ENCODE assay signal across 23 cellular contexts in genomic region chr11:117511981-117512448, GRCh38.
DNase-seq lines count a peak whose midpoint lies in the region; ATAC-seq, FAIRE-seq and TF ChIP-seq lines count a peak whose summit lies in the region.
"Had no signal": no experiment of that assay in that cellular context is flagged by ENCODE, and none has a peak within 500 bp of the region (broad histone marks: within the 10 kb centered on the region; RNA-seq: fewer than 3 reads in every experiment).

No MANE protein-coding gene starts in this region.

- no peak for TF ChIP-seq POLR2A in K562 (conservative IDR thresholded peaks at IDR 0.05)

- peaks cover 2% of the 10 kb centered on the region; the same call in 1 of the 2 replicates for H4K20me1 ChIP-seq in K562 (replicated peaks; ENCODE audit: control insufficient read depth, insufficient read depth, low read length)

- intact Hi-C loops in K562 (cut with micrococcal nuclease), result no loop called here
- intact Hi-C loops in left ventricle myocardium inferior (cut with micrococcal nuclease), result no loop called here

- no peak for ATAC-seq in K562
- ATAC-seq: CD8-positive, alpha-beta T cell; GM12878; left cardiac atrium; stimulated activated naive CD8-positive, alpha-beta T cell treated with anti-CD3 and anti-CD28 coated beads, Interleukin-15, Interleukin-2, amounts not matched to agents 100 U/mL and 50 U/mL, for 24 hours had no signal

- 0% methylated on average over 10 of the region's 11 CpGs for WGBS in K562 (ENCODE audit: insufficient coverage, low coverage, missing lambda C conversion rate)
- WGBS in liver, result 49% methylated on average over 11 of the region's 11 CpGs

- H3K4me1 ChIP-seq in K562 (replicated peaks in 1 of 2; ENCODE audit: control insufficient read depth in 2 of 2, insufficient read depth in 2 of 2, low read length in 2 of 2), result no peaks in the 10 kb centered on the region; a peak in 2 of 5 replicates
- no peaks in the 10 kb centered on the region for H3K4me1 ChIP-seq in liver (ENCODE audit: control insufficient read depth in 4 of 4, insufficient read depth in 4 of 4, low read length in 3 of 4)
- peaks cover 9% of the 10 kb centered on the region for H3K4me1 ChIP-seq in left ventricle myocardium inferior

- CTCF ChIA-PET in K562 (lab: Yijun Ruan, JAX; ENCODE audit: low intra/inter-chr PET ratio), result no interaction called here

- H3K79me2 ChIP-seq in K562 (ENCODE audit: control insufficient read depth, insufficient read depth, low read length), result no peaks in the 10 kb centered on the region

- H3K4me3 ChIP-seq in K562, result no peak overlapping the region
- no peak overlapping the region for H3K4me3 ChIP-seq in liver (ENCODE audit: low read depth in 1 of 3, low read length in 3 of 3)
- no peak overlapping the region for H3K4me3 ChIP-seq in left ventricle myocardium inferior
- H3K4me3 ChIP-seq: GM12878, thyroid gland had no signal

- H2AFZ ChIP-seq in K562 (ENCODE audit: low read depth, low read length), result no peak overlapping the region

- FAIRE-seq in K562 (lab: Jason Lieb, UNC), result no peak
- FAIRE-seq: bronchial epithelial cell, endometrium, GM12878 had no signal

- no peak for TF ChIP-seq RAD21 in K562 (CRISPR knock-in tag; conservative IDR thresholded peaks at IDR 0.05 in 1 of 2, IDR thresholded peaks at IDR 0.05 in 1 of 2)
- TF ChIP-seq RAD21 in liver (IDR thresholded peaks at IDR 0.05), result no peak

- no peak for TF ChIP-seq EP300 in K562 (IDR thresholded peaks at IDR 0.05; ENCODE audit: low read length)

- no peak overlapping the region for H3K4me2 ChIP-seq in K562 (ENCODE audit: insufficient read depth, low read length)

- BruUV-seq in K562 (replicated peaks; lab: Mats Ljungman, UMichigan), result no TSS peak

- POLR2A ChIA-PET in K562 (lab: Yijun Ruan, JAX), result interaction anchor here (0.9 to 1.5 kb wide), 2 partner anchors 13 to 15 kb away, joined by 3 to 5 read pairs; no protein-coding TSS in a partner anchor

- H3K9ac ChIP-seq in K562 (ENCODE audit: insufficient read depth in 1 of 2, low read depth in 2 of 2, low read length in 2 of 2), result no peak overlapping the region
- no peak overlapping the region for H3K9ac ChIP-seq in liver (ENCODE audit: low read depth in 1 of 2, low read length in 2 of 2)

- TF ChIP-seq CTCF in K562 (IDR thresholded peaks at IDR 0.05 in 2 of 3, conservative IDR thresholded peaks at IDR 0.05 in 1 of 3; ENCODE audit: insufficient read depth in 2 of 3, low read depth in 1 of 3, low read length in 3 of 3) (no peak), liver (IDR thresholded peaks at IDR 0.05; ENCODE audit: low read depth, low read length, missing input control) (no peak), left ventricle myocardium inferior (IDR thresholded peaks at IDR 0.05; ENCODE audit: borderline replicate concordance) (no peak)

- DNase-seq in KBM-7, result peak; percentile 43
- DNase-seq in K562 (ENCODE audit: extremely low read depth in 1 of 4, low spot score in 3 of 4), result no peak
- DNase-seq in substantia nigra (lab: John Stamatoyannopoulos, UW), result no peak
- DNase-seq in NCI-H1092 (lab: John Stamatoyannopoulos, UW), result no peak
- DNase-seq in left ventricle myocardium inferior, result no peak
- DNase-seq in mesenteric fat pad (ENCODE audit: low spot score), result no peak
- DNase-seq in GM19238 (ENCODE audit: insufficient read length, low spot score), result no peak
- DNase-seq: activated CD8-positive, alpha-beta memory T cell treated with anti-CD3 and anti-CD28 coated beads for 24 hours; activated naive CD4-positive, alpha-beta T cell; activated T-cell treated with anti-CD3 and anti-CD28 coated beads, Interleukin-2, amount 50 U/mL, for 24 hours; CD8-positive, alpha-beta T cell; cortex of kidney; DMS79; HFFc6; left cardiac atrium; NCI-H510A; stimulated activated CD4-positive, alpha-beta T cell treated with anti-CD3 and anti-CD28 coated beads, Interleukin-4, amount 100 ng/mL, for 1 hour; stimulated activated naive CD8-positive, alpha-beta T cell treated with anti-CD3 and anti-CD28 coated beads, Interleukin-15, Interleukin-2, amounts not matched to agents 100 U/mL and 50 U/mL, for 24 hours had no signal

- in situ Hi-C loops in KBM-7 (cut with MboI; ENCODE audit: low pct_unique_long_range_greater_than_20kb, low sequenced_read_pairs) (no loop called here), K562 (cut with MboI) (no loop called here)

- H3K36me3 ChIP-seq in K562 (ENCODE audit: control insufficient read depth, insufficient read depth, low read length) (no peaks in the 10 kb centered on the region), liver (ENCODE audit: control insufficient read depth in 4 of 4, insufficient read depth in 3 of 4, low read depth in 1 of 4, low read length in 3 of 4) (no peaks in the 10 kb centered on the region), left ventricle myocardium inferior (no peaks in the 10 kb centered on the region)
- H3K36me3 ChIP-seq: thyroid gland had no signal

- H3K27me3 ChIP-seq in K562 (ENCODE audit: control insufficient read depth in 2 of 2, insufficient read depth in 2 of 2, low read length in 2 of 2) (peaks cover 14 to 84% of the 10 kb centered on the region in 2 experiments), liver (ENCODE audit: control insufficient read depth in 4 of 4, insufficient read depth in 4 of 4, low read length in 3 of 4) (no peaks in the 10 kb centered on the region), left ventricle myocardium inferior (ENCODE audit: low read depth) (no peaks in the 10 kb centered on the region)
- H3K27me3 ChIP-seq: thyroid gland had no signal

- H3K27ac ChIP-seq in K562 (ENCODE audit: extremely low read depth, low read depth, low read length) (no peak overlapping the region), liver (ENCODE audit: low read depth in 1 of 2, low read length in 2 of 2) (no peak overlapping the region), substantia nigra (ENCODE audit: low read depth, low read length, poor library complexity, severe bottlenecking) (peak overlapping the region; percentile 26), left ventricle myocardium inferior (replicated peaks) (no peak overlapping the region)
- H3K27ac ChIP-seq: thyroid gland had no signal

- H3K9me3 ChIP-seq in K562 (replicated peaks; ENCODE audit: control insufficient read depth, insufficient read depth, low read depth, low read length), result no peaks in the 10 kb centered on the region
- H3K9me3 ChIP-seq in liver (ENCODE audit: control insufficient read depth in 4 of 4, low read length in 3 of 4), result no peaks in the 10 kb centered on the region
- H3K9me3 ChIP-seq in left ventricle myocardium inferior (replicated peaks), result no peaks in the 10 kb centered on the region
- H3K9me3 ChIP-seq: thyroid gland had no signal

- H3K9me1 ChIP-seq in K562 (ENCODE audit: control insufficient read depth, insufficient read depth, low read length), result no peaks in the 10 kb centered on the region

TF ChIP-seq in K562, 482 proteins besides CTCF, POLR2A, EP300 and RAD21:
- TF ChIP-seq SRSF3 (IDR thresholded peaks at IDR 0.05; ENCODE audit: insufficient read depth, low read length) (no peak), SIRT6 (IDR thresholded peaks at IDR 0.05; ENCODE audit: low read depth, low read length) (no peak), EHMT2 (IDR thresholded peaks at IDR 0.05) (no peak), TGIF2 (CRISPR knock-in tag; IDR thresholded peaks at IDR 0.05) (no peak), GABPA (tag; conservative IDR thresholded peaks at IDR 0.05; ENCODE audit: low read depth) (peak; percentile 68), DDX20 (tag; IDR thresholded peaks at IDR 0.05; ENCODE audit: low read depth) (no peak), VEZF1 (CRISPR knock-in tag; IDR thresholded peaks at IDR 0.05) (peak; percentile 74), NR2C2 (CRISPR knock-in tag; IDR thresholded peaks at IDR 0.05) (no peak), NR2C2 (tag; IDR thresholded peaks at IDR 0.05) (0 out of 2 replicates have a peak, but pooled peaks have one; percentile 32)

TF ChIP-seq in liver, 16 proteins besides CTCF, POLR2A, EP300 and RAD21:
- TF ChIP-seq NR2F2 (IDR thresholded peaks at IDR 0.05), result peak; percentile 56
- no peak for TF ChIP-seq HNF4G (IDR thresholded peaks at IDR 0.05)
- TF ChIP-seq MAX (IDR thresholded peaks at IDR 0.05), result no peak
